ENCODE assay signal across 26 cellular contexts in genomic region chr11:73481626-73482025, GRCh38.
"Had no signal": no experiment of that assay in that cellular context is flagged by ENCODE, and none has a peak within 500 bp of the region (broad histone marks: within the 10 kb centered on the region; RNA-seq: fewer than 3 reads in every experiment).

No MANE protein-coding gene starts in this region.

- DNase-seq: activated CD4-positive, alpha-beta memory T cell treated with anti-CD3 and anti-CD28 coated beads for 36 hours; activated CD4-positive, alpha-beta T cell treated with anti-CD3 and anti-CD28 coated beads for 36 hours; activated CD4-positive, alpha-beta T cell treated with anti-CD3 and anti-CD28 coated beads, Interleukin-2, amount 10 ng/mL, durations not matched to agents 24 days and 14 days; activated CD4-positive, CD25-positive, alpha-beta regulatory T cell; activated CD4-positive, CD25-positive, alpha-beta regulatory T cell treated with anti-CD3 and anti-CD28 coated beads, Interleukin-2, amount 50 U/mL, for 72 hours; activated CD8-positive, alpha-beta memory T cell treated with anti-CD3 and anti-CD28 coated beads, Interleukin-2, amount 10 ng/mL, durations not matched to agents 7 days and 5 days; activated CD8-positive, alpha-beta memory T cell treated with anti-CD3 and anti-CD28 coated beads, Interleukin-2, amount 50 U/mL, for 4 hours; activated CD8-positive, alpha-beta T cell treated with anti-CD3 and anti-CD28 coated beads, Interleukin-2, amount 10 ng/mL, durations not matched to agents 7 days and 5 days; activated gamma-delta T cell; activated naive CD4-positive, alpha-beta T cell; activated naive CD4-positive, alpha-beta T cell treated with anti-CD3 and anti-CD28 coated beads, Interleukin-2, amount 10 ng/mL, durations not matched to agents 7 days and 5 days; activated naive CD8-positive, alpha-beta T cell treated with anti-CD3 and anti-CD28 coated beads, Interleukin-2, amount 10 ng/mL, durations not matched to agents 7 days and 5 days; activated T-cell treated with anti-CD3 and anti-CD28 coated beads, Interleukin-2, amount 50 U/mL, for 1 hour; activated T-cell treated with anti-CD3 and anti-CD28 coated beads, Interleukin-2, amount 50 U/mL, for 48 hours; central memory CD4-positive, alpha-beta T cell; cerebellar nuclear complex; colonic mucosa; effector CD8-positive, alpha-beta T cell; foreskin fibroblast; head of caudate nucleus; hippocampal formation had no signal

- ATAC-seq: activated CD4-positive, alpha-beta T cell treated with anti-CD3 and anti-CD28 coated beads for 36 hours; activated CD8-positive, alpha-beta memory T cell treated with anti-CD3 and anti-CD28 coated beads, Interleukin-2, amount 10 ng/mL, durations not matched to agents 7 days and 5 days; activated CD8-positive, alpha-beta T cell treated with anti-CD3 and anti-CD28 coated beads, Interleukin-2, amount 10 ng/mL, durations not matched to agents 7 days and 5 days; activated naive CD4-positive, alpha-beta T cell treated with anti-CD3 and anti-CD28 coated beads, Interleukin-2, amount 50 U/mL, for 72 hours had no signal

- H3K9me3 ChIP-seq: colonic mucosa had no signal

- H3K4me1 ChIP-seq: ascending aorta, breast epithelium, colonic mucosa had no signal

- H3K36me3 ChIP-seq: ascending aorta, breast epithelium, cardiac muscle cell, colonic mucosa had no signal

- H3K27ac ChIP-seq: ascending aorta, breast epithelium, cardiac muscle cell, colonic mucosa, epithelial cell of prostate had no signal

- H3K4me3 ChIP-seq: ascending aorta, breast epithelium, cardiac muscle cell, colonic mucosa had no signal

- H3K27me3 ChIP-seq: ascending aorta, breast epithelium, cardiac muscle cell, colonic mucosa had no signal
